ENCODE assay signal across 8 cellular contexts in the genomic region with DNA sequence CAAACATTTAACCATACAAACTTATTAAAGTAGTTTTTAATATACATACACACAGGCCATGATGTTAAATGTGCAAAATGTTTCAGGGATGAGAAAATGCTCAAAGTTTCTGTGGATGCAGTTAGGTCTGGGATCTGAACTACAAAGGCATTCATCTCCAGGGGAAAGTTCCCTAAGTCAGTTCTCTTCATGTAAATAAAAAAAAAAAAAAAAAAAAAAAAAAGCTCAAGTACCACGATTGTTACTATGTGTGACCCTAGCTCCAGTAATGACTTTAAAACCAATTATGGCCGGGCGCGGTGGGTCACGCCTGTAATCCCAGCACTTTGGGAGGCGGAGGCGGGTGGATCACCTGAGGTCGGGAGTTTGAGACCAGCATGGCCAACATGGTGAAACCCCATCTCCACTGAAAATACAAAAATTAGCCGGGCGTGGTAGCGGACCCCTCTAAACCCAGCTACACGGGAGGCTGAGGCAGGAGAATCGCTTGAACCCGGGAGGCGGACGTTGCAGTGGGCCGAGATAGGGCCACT. TPM values are rescaled to one million over a fixed set of nuclear protein-coding genes. Genes with fewer than 3 reads are reported as not detected.
DNase-seq lines count a peak whose midpoint lies in the region; ATAC-seq, FAIRE-seq and TF ChIP-seq lines count a peak whose summit lies in the region.
"Not testable (repeated sequence)": the region's sequence is repeated elsewhere in the genome, so short reads cannot be mapped to it uniquely, and the experiment has no call there.

No MANE protein-coding gene starts in this region.

- H4K8ac ChIP-seq in H1 (ENCODE audit: extremely low read depth, insufficient read depth, low read length): not testable (repeated sequence)

- not testable (repeated sequence) for TF ChIP-seq RAD21 in H1 (IDR thresholded peaks at IDR 0.05 in 1 of 2, conservative IDR thresholded peaks at IDR 0.05 in 1 of 2; ENCODE audit: low read depth in 2 of 2, low read length in 2 of 2)

- not testable (repeated sequence) for H2BK5ac ChIP-seq in H1 (ENCODE audit: low read depth, low read length)

- not testable (repeated sequence) for H3K4ac ChIP-seq in H1 (replicated peaks; ENCODE audit: insufficient read length, low read depth, low read length)

- H3K9ac ChIP-seq in H1 (replicated peaks in 1 of 4; ENCODE audit: extremely low read depth in 1 of 4, low read depth in 3 of 4, low read length in 3 of 4) (peak overlapping the region in 2 of 4 experiments; percentile 88 to 92; a peak in 2 of 7 replicates), iPS-20b (ENCODE audit: low read depth, low read length) (peak overlapping the region; percentile 81; the same call in 1 of the 2 replicates), neural progenitor cell (peak overlapping the region; percentile 67)

- H3K23me2 ChIP-seq in H1 (ENCODE audit: low read depth, low read length): not testable (repeated sequence)

- H3K56ac ChIP-seq in H1 (replicated peaks; ENCODE audit: insufficient read length, low read depth, low read length): not testable (repeated sequence)

- H3K36me3 Mint-ChIP-seq in CD8-positive, alpha-beta memory T cell: peaks cover 0 to 58% (median 16%) of the 10 kb centered on the region in 3 donors
- H3K36me3 Mint-ChIP-seq in T-helper 17 cell (ENCODE audit: low read depth); neural progenitor cell: not testable (repeated sequence)
- H3K36me3 Mint-ChIP-seq in activated naive CD8-positive, alpha-beta T cell treated with anti-CD3 and anti-CD28 coated beads, Interleukin-2, amount 10 ng/mL, durations not matched to agents 7 days and 5 days: peaks cover 24% of the 10 kb centered on the region

- not testable (repeated sequence) for H4K20me1 ChIP-seq in H1 (replicated peaks in 1 of 2; ENCODE audit: control insufficient read depth in 1 of 2, insufficient read depth in 2 of 2, low read length in 2 of 2)
- peaks cover 15% of the 10 kb centered on the region for H4K20me1 ChIP-seq in neural progenitor cell (ENCODE audit: low read depth)

- H3K4me2 ChIP-seq in H1 (ENCODE audit: insufficient read depth in 1 of 2, low read depth in 2 of 2, low read length in 2 of 2) (peak overlapping the region; percentile 79 to 91), neural progenitor cell (peak overlapping the region; percentile 85)

- intact Hi-C loops in transverse colon (cut with DNase I; ENCODE audit: low total_unique reads): not testable (repeated sequence)

- FAIRE-seq in H1 (lab: Jason Lieb, UNC): not testable (repeated sequence)

- TF ChIP-seq POLR2A in H1 (IDR thresholded peaks at IDR 0.05; ENCODE audit: control extremely low read depth in 1 of 2, low read depth in 2 of 2, low read length in 2 of 2); transverse colon (IDR thresholded peaks at IDR 0.05): not testable (repeated sequence)

- H4K5ac ChIP-seq in H1 (ENCODE audit: insufficient read length, low read depth, low read length): not testable (repeated sequence)

- H3K9me3 ChIP-seq in CD8-positive, alpha-beta memory T cell (ENCODE audit: low read length); T-helper 17 cell (ENCODE audit: control insufficient read depth, low read length, poor library complexity, severe bottlenecking); H1 (ENCODE audit: insufficient read depth in 2 of 2, low read depth in 1 of 2, low read length in 1 of 2); iPS-20b (ENCODE audit: insufficient read depth, low read depth, low read length); neural progenitor cell (ENCODE audit: low read depth); transverse colon: not testable (repeated sequence)

- peak overlapping the region in 6 of 8 donors; percentile 35 to 98 (median 90) for H3K27ac Mint-ChIP-seq in CD8-positive, alpha-beta memory T cell
- H3K27ac Mint-ChIP-seq in T-helper 17 cell: peak overlapping the region; percentile 94
- H3K27ac Mint-ChIP-seq in activated naive CD8-positive, alpha-beta T cell treated with anti-CD3 and anti-CD28 coated beads, Interleukin-2, amount 10 ng/mL, durations not matched to agents 7 days and 5 days: peak overlapping the region; percentile 96
- H3K27ac Mint-ChIP-seq in neural progenitor cell: not testable (repeated sequence)

- H3K27me3 Mint-ChIP-seq in CD8-positive, alpha-beta memory T cell; T-helper 17 cell; activated naive CD8-positive, alpha-beta T cell treated with anti-CD3 and anti-CD28 coated beads, Interleukin-2, amount 10 ng/mL, durations not matched to agents 7 days and 5 days; neural progenitor cell (ENCODE audit: insufficient read depth, low read depth): not testable (repeated sequence)

- TF ChIP-seq CTCF in H1 (IDR thresholded peaks at IDR 0.05; ENCODE audit: control extremely low read depth in 1 of 3, insufficient read depth in 1 of 3, low read depth in 1 of 3, low read length in 3 of 3); neural progenitor cell (IDR thresholded peaks at IDR 0.05); transverse colon (IDR thresholded peaks at IDR 0.05): not testable (repeated sequence)

- not testable (repeated sequence) for H3K27ac ChIP-seq in CD8-positive, alpha-beta memory T cell (ENCODE audit: low read depth, low read length); H1 (ENCODE audit: low read depth, low read length); iPS-20b (ENCODE audit: low read length); neural progenitor cell
- peak overlapping the region in 3 of 4 donors; percentile 95 to 96 (median 95) for H3K27ac ChIP-seq in transverse colon

- not testable (repeated sequence) for H3K18ac ChIP-seq in H1 (ENCODE audit: extremely low read depth, low read length)

- not testable (repeated sequence) for H3F3A ChIP-seq in neural progenitor cell (ENCODE audit: low read depth)

- peaks cover 8 to 72% of the 10 kb centered on the region in 2 experiments for H3K79me2 ChIP-seq in H1 (ENCODE audit: control insufficient read depth in 1 of 2, insufficient read depth in 2 of 2, low read length in 2 of 2)
- peaks cover 91% of the 10 kb centered on the region for H3K79me2 ChIP-seq in neural progenitor cell (ENCODE audit: low read depth)

- not testable (repeated sequence) for H2AFZ ChIP-seq in H1 (ENCODE audit: low read length); neural progenitor cell (replicated peaks)

- H3K4me3 Mint-ChIP-seq in CD8-positive, alpha-beta memory T cell: peak overlapping the region; percentile 85 to 99 (median 96)
- peak overlapping the region; percentile 91 for H3K4me3 Mint-ChIP-seq in T-helper 17 cell
- peak overlapping the region; percentile 93 for H3K4me3 Mint-ChIP-seq in activated naive CD8-positive, alpha-beta T cell treated with anti-CD3 and anti-CD28 coated beads, Interleukin-2, amount 10 ng/mL, durations not matched to agents 7 days and 5 days
- peak overlapping the region; percentile 96 for H3K4me3 Mint-ChIP-seq in neural progenitor cell

- CTCF ChIA-PET in CD8-positive, alpha-beta memory T cell (lab: Charles Lee): interaction anchor here (0.9 to 1.6 kb wide), 2 partner anchors 49 to 79 kb away, joined by 3 to 5 read pairs; no protein-coding TSS in a partner anchor
- CTCF ChIA-PET in H1 (lab: Charles Lee; ENCODE audit: partially characterized antibody): interaction anchor here (1.0 to 2.5 kb wide), 5 partner anchors 11 to 66 kb away, joined by 3 to 17 read pairs (median 7); no protein-coding TSS in a partner anchor

- peaks cover 32% of the 10 kb centered on the region for H3K4me1 ChIP-seq in CD8-positive, alpha-beta memory T cell (ENCODE audit: insufficient read depth, low read length)
- not testable (repeated sequence) for H3K4me1 ChIP-seq in H1 (replicated peaks in 1 of 4; ENCODE audit: control insufficient read depth in 3 of 4, insufficient read depth in 4 of 4, low read length in 3 of 4); iPS-20b (ENCODE audit: insufficient read depth, low read length); neural progenitor cell
- peaks cover 5 to 30% (median 25%) of the 10 kb centered on the region in 4 donors for H3K4me1 ChIP-seq in transverse colon

- not testable (repeated sequence) for H2AK5ac ChIP-seq in H1 (ENCODE audit: low read depth, low read length)

- peaks cover 53 to 72% (median 71%) of the 10 kb centered on the region in 3 donors for H3K4me1 Mint-ChIP-seq in CD8-positive, alpha-beta memory T cell
- H3K4me1 Mint-ChIP-seq in T-helper 17 cell: peaks cover 39% of the 10 kb centered on the region
- peaks cover 46% of the 10 kb centered on the region for H3K4me1 Mint-ChIP-seq in activated naive CD8-positive, alpha-beta T cell treated with anti-CD3 and anti-CD28 coated beads, Interleukin-2, amount 10 ng/mL, durations not matched to agents 7 days and 5 days
- not testable (repeated sequence) for H3K4me1 Mint-ChIP-seq in neural progenitor cell

- in situ Hi-C loops in transverse colon (cut with MboI; ENCODE audit: low pct_ligation_motif_present in 1 of 4, low pct_unique_long_range_greater_than_20kb in 1 of 4, low sequenced_read_pairs in 3 of 4): not testable (repeated sequence)

- H3K36me3 ChIP-seq in CD8-positive, alpha-beta memory T cell (ENCODE audit: insufficient read depth, low read length): peaks cover 14% of the 10 kb centered on the region
- H3K36me3 ChIP-seq in H1 (ENCODE audit: control insufficient read depth in 2 of 4, insufficient read depth in 4 of 4, low read length in 3 of 4) (peaks cover 2 to 49% (median 29%) of the 10 kb centered on the region in 4 experiments; a peak in 6 of 8 replicates), iPS-20b (ENCODE audit: insufficient read depth, low read depth, low read length) (peaks cover 49% of the 10 kb centered on the region), transverse colon (peaks cover 0 to 42% (median 8%) of the 10 kb centered on the region in 4 donors)
- not testable (repeated sequence) for H3K36me3 ChIP-seq in neural progenitor cell

- not testable (repeated sequence) for H3K27me3 ChIP-seq in CD8-positive, alpha-beta memory T cell (ENCODE audit: insufficient read depth, low read length, poor library complexity, severe bottlenecking); H1 (replicated peaks in 1 of 4; ENCODE audit: control insufficient read depth in 3 of 4, extremely low read depth in 1 of 4, insufficient read depth in 3 of 4, low read length in 3 of 4); iPS-20b (ENCODE audit: insufficient read depth, low read length); neural progenitor cell; transverse colon

- not testable (repeated sequence) for H2BK12ac ChIP-seq in H1 (ENCODE audit: low read depth, low read length)

- not testable (repeated sequence) for DNase-seq in CD8-positive, alpha-beta memory T cell; Jurkat, Clone E6-1 (ENCODE audit: low read depth, low spot score); T-helper 17 cell; activated naive CD8-positive, alpha-beta T cell treated with anti-CD3 and anti-CD28 coated beads, Interleukin-2, amount 10 ng/mL, durations not matched to agents 7 days and 5 days; H1 (ENCODE audit: low read depth in 1 of 2, low spot score in 2 of 2); neural progenitor cell (ENCODE audit: low spot score)
- DNase-seq in transverse colon: peak; percentile 29

- not testable (repeated sequence) for H4K91ac ChIP-seq in H1 (replicated peaks; ENCODE audit: insufficient read length, low read length)

- not testable (repeated sequence) for H3K4me3 ChIP-seq in CD8-positive, alpha-beta memory T cell (ENCODE audit: low read length)
- peak overlapping the region; percentile 78 for H3K4me3 ChIP-seq in Jurkat, Clone E6-1 (ENCODE audit: low read length)
- H3K4me3 ChIP-seq in H1 (ENCODE audit: extremely low read depth in 1 of 4, insufficient read depth in 2 of 4, low read depth in 3 of 4, low read length in 4 of 4) (peak overlapping the region; percentile 76 to 97 (median 84); a peak in 7 of 8 replicates), iPS-20b (ENCODE audit: low read length) (peak overlapping the region; percentile 88), neural progenitor cell (peak overlapping the region; percentile 91), transverse colon (peak overlapping the region in 1 of 4 donors; percentile 91)

- 95% methylated on average over 17 of the region's 17 CpGs; no CpG with 5 or more reads in 1 of the 2 experiments for WGBS in H1 (ENCODE audit: extremely low coverage in 1 of 2, insufficient coverage in 1 of 2, insufficient read length in 1 of 2, insufficient replicate concordance in 2 of 2, low coverage in 1 of 2, low lambda C conversion rate in 2 of 2, missing lambda C conversion rate in 1 of 2), 2 experiments
- 43 to 68% methylated on average over 5 to 17 of the region's 17 CpGs for WGBS in transverse colon (ENCODE audit: low coverage in 1 of 2), 2 donors

- not testable (repeated sequence) for H3K79me1 ChIP-seq in H1 (ENCODE audit: low read depth, low read length)

- not testable (repeated sequence) for H3K14ac ChIP-seq in H1 (ENCODE audit: insufficient read length)

- not testable (repeated sequence) for H3K23ac ChIP-seq in H1 (ENCODE audit: insufficient read length)

- not testable (repeated sequence) for H2BK20ac ChIP-seq in H1 (ENCODE audit: low read length)

- ATAC-seq in T-helper 17 cell; activated naive CD8-positive, alpha-beta T cell treated with anti-CD3 and anti-CD28 coated beads, Interleukin-2, amount 10 ng/mL, durations not matched to agents 7 days and 5 days (ENCODE audit: low read depth): not testable (repeated sequence)

- POLR2A ChIA-PET in CD8-positive, alpha-beta memory T cell (lab: Charles Lee): interaction anchor here (0.5 kb wide), 1 partner anchor 131 kb away, joined by 5 read pairs; no protein-coding TSS in a partner anchor
- POLR2A ChIA-PET in activated naive CD8-positive, alpha-beta T cell treated with anti-CD3 and anti-CD28 coated beads, Interleukin-2, amount 10 ng/mL, durations not matched to agents 7 days and 5 days (lab: Charles Lee): not testable (repeated sequence)
- POLR2A ChIA-PET in H1 (lab: Charles Lee; ENCODE audit: partially characterized antibody): interaction anchor here (1.0 to 2.2 kb wide), 5 partner anchors 10 to 35 kb away, joined by 3 to 9 read pairs (median 3); a partner anchor contains a TSS

- not testable (repeated sequence) for H2BK15ac ChIP-seq in H1 (ENCODE audit: low read length)

- not testable (repeated sequence) for H3K9me3 Mint-ChIP-seq in CD8-positive, alpha-beta memory T cell; activated naive CD8-positive, alpha-beta T cell treated with anti-CD3 and anti-CD28 coated beads, Interleukin-2, amount 10 ng/mL, durations not matched to agents 7 days and 5 days; neural progenitor cell

- H2BK120ac ChIP-seq in H1 (replicated peaks; ENCODE audit: low read depth, low read length): not testable (repeated sequence)

- not testable (repeated sequence) for TF ChIP-seq EP300 in H1 (IDR thresholded peaks at IDR 0.05; ENCODE audit: borderline replicate concordance in 1 of 2, low read depth in 2 of 2, low read length in 2 of 2); transverse colon (IDR thresholded peaks at IDR 0.05; ENCODE audit: low read depth)

RNA-seq across cellular contexts. Expression of a gene that starts 1.4 kb away (rescaled TPM):
- 10 to 100 TPM; 45.5 to 46.9 TPM for total RNA-seq in CD8-positive, alpha-beta memory T cell
- 15.9 TPM for polyA plus RNA-seq in CD8-positive, alpha-beta memory T cell
- polyA plus RNA-seq in Jurkat, Clone E6-1 (2012; ENCODE audit: insufficient read depth, insufficient read length): 40.2 TPM
- total RNA-seq in T-helper 17 cell (10 to 100 TPM; 16.4 to 17.7 TPM), neural progenitor cell (ENCODE audit: low replicate concordance) (32.4 and 39.0 TPM in 2 replicates), transverse colon (10 to 100 TPM; 19.1 to 53.5 (median 34.6) TPM)
- 10 to 100 TPM; 25.3 to 26.2 TPM for total RNA-seq in activated naive CD8-positive, alpha-beta T cell treated with anti-CD3 and anti-CD28 coated beads, Interleukin-2, amount 10 ng/mL, durations not matched to agents 7 days and 5 days
- 60.3 and 61.8 TPM in 2 replicates for total RNA-seq in H1 (2021; fragmentation: NEBNext Ultra II Directional; extraction: Animal tissue kit (Norgen Biotek cat#: 25700))
- polyA plus RNA-seq in H1 (2011; rRNA removed): 16.6 and 18.7 TPM in 2 replicates
- 24.3 TPM for polyA plus RNA-seq in H1 (2011; cell fraction: cytosol; rRNA removed)
- 34.1 TPM for polyA plus RNA-seq in H1 (2011; cell fraction: nucleus; rRNA removed)
- polyA plus RNA-seq in H1 (2012, experiment 1 of 2): 26.2 to 37.1 TPM (median 31.3 TPM) in 4 replicates
- polyA plus RNA-seq in H1 (2012, experiment 2 of 2): 7.5 TPM
- polyA plus RNA-seq in H1 (2013, experiment 1 of 2): 24.2 TPM
- 28.4 TPM for polyA plus RNA-seq in H1 (2013, experiment 2 of 2)
- polyA minus RNA-seq in H1 (2011; rRNA and poly(A)+ RNA removed): 19.4 and 25.1 TPM in 2 replicates
- 36.3 TPM for polyA minus RNA-seq in H1 (2011; cell fraction: cytosol; rRNA and poly(A)+ RNA removed)
- polyA minus RNA-seq in H1 (2011; cell fraction: nucleus; rRNA and poly(A)+ RNA removed): 74.1 TPM

RNA-seq across cellular contexts. Expression of a gene that starts 1.5 kb away (rescaled TPM):
- 1 to 10 TPM; 9.8 to 10.0 TPM for total RNA-seq in CD8-positive, alpha-beta memory T cell
- polyA plus RNA-seq in CD8-positive, alpha-beta memory T cell: 27.3 TPM
- 16.3 TPM for polyA plus RNA-seq in Jurkat, Clone E6-1 (2012; ENCODE audit: insufficient read depth, insufficient read length)
- 10 to 100 TPM; 17.6 to 20.9 TPM for total RNA-seq in T-helper 17 cell
- total RNA-seq in activated naive CD8-positive, alpha-beta T cell treated with anti-CD3 and anti-CD28 coated beads, Interleukin-2, amount 10 ng/mL, durations not matched to agents 7 days and 5 days: 10 to 100 TPM; 19.3 to 23.9 TPM
- 6.0 and 6.7 TPM in 2 replicates for total RNA-seq in H1 (2021; fragmentation: NEBNext Ultra II Directional; extraction: Animal tissue kit (Norgen Biotek cat#: 25700))
- polyA plus RNA-seq in H1 (2011; rRNA removed): 4.6 and 7.9 TPM in 2 replicates
- polyA plus RNA-seq in H1 (2011; cell fraction: cytosol; rRNA removed): 7.0 TPM
- 2.3 TPM for polyA plus RNA-seq in H1 (2011; cell fraction: nucleus; rRNA removed)
- polyA plus RNA-seq in H1 (2012, experiment 1 of 2): 6.5 to 10.8 TPM (median 7.0 TPM) in 4 replicates
- polyA plus RNA-seq in H1 (2012, experiment 2 of 2): 0.98 TPM
- 6.1 TPM for polyA plus RNA-seq in H1 (2013, experiment 1 of 2)
- polyA plus RNA-seq in H1 (2013, experiment 2 of 2): 5.7 TPM
- polyA minus RNA-seq in H1 (2011; rRNA and poly(A)+ RNA removed): 7.6 and 10.8 TPM in 2 replicates
- 3.4 TPM for polyA minus RNA-seq in H1 (2011; cell fraction: cytosol; rRNA and poly(A)+ RNA removed)
- polyA minus RNA-seq in H1 (2011; cell fraction: nucleus; rRNA and poly(A)+ RNA removed): 8.0 TPM
- total RNA-seq in neural progenitor cell (ENCODE audit: low replicate concordance): 8.9 and 10.2 TPM in 2 replicates
- total RNA-seq in transverse colon: 10 to 100 TPM in 1 of 4 donors, 1 to 10 TPM in 3; 2.8 to 16.2 (median 6.1) TPM

RNA-seq across cellular contexts. Expression of a gene that starts 33.9 kb away (rescaled TPM):
- total RNA-seq in CD8-positive, alpha-beta memory T cell: 1 to 10 TPM in 1 of 2 experiments, under 1 TPM in 1; 0.55 to 1.1 TPM
- 1.4 TPM for polyA plus RNA-seq in CD8-positive, alpha-beta memory T cell
- 1.6 TPM for polyA plus RNA-seq in Jurkat, Clone E6-1 (2012; ENCODE audit: insufficient read depth, insufficient read length)
- total RNA-seq in T-helper 17 cell (under 1 TPM; 0.77 to 0.81 TPM), neural progenitor cell (ENCODE audit: low replicate concordance) (0.28 and 1.5 TPM in 2 replicates), transverse colon (10 to 100 TPM in 1 of 4 donors, 1 to 10 TPM in 2, not detected in 1; 2.4 to 18.2 (median 8.1) TPM)
- total RNA-seq in activated naive CD8-positive, alpha-beta T cell treated with anti-CD3 and anti-CD28 coated beads, Interleukin-2, amount 10 ng/mL, durations not matched to agents 7 days and 5 days: 1 to 10 TPM in 1 of 2 experiments, under 1 TPM in 1; 0.86 to 1.7 TPM
- 3.8 and 4.2 TPM in 2 replicates for total RNA-seq in H1 (2021; fragmentation: NEBNext Ultra II Directional; extraction: Animal tissue kit (Norgen Biotek cat#: 25700))
- 2.8 and 4.1 TPM in 2 replicates for polyA plus RNA-seq in H1 (2011; rRNA removed)
- 2.7 TPM for polyA plus RNA-seq in H1 (2011; cell fraction: cytosol; rRNA removed)
- 1.8 TPM for polyA plus RNA-seq in H1 (2011; cell fraction: nucleus; rRNA removed)
- 3.6 to 8.5 TPM (median 4.9 TPM) in 4 replicates for polyA plus RNA-seq in H1 (2012, experiment 1 of 2)
- 1.5 TPM for polyA plus RNA-seq in H1 (2012, experiment 2 of 2)
- 7.0 TPM for polyA plus RNA-seq in H1 (2013, experiment 1 of 2)
- polyA plus RNA-seq in H1 (2013, experiment 2 of 2): 6.6 TPM
- 5.2 and 5.4 TPM in 2 replicates for polyA minus RNA-seq in H1 (2011; rRNA and poly(A)+ RNA removed)
- polyA minus RNA-seq in H1 (2011; cell fraction: cytosol; rRNA and poly(A)+ RNA removed): 1.5 TPM
- polyA minus RNA-seq in H1 (2011; cell fraction: nucleus; rRNA and poly(A)+ RNA removed): 6.1 TPM

RNA-seq across cellular contexts. Expression of a gene that starts 38.8 kb away (rescaled TPM):
- 1 to 10 TPM; 2.6 to 3.5 TPM for total RNA-seq in CD8-positive, alpha-beta memory T cell
- polyA plus RNA-seq in CD8-positive, alpha-beta memory T cell: not detected
- polyA plus RNA-seq in Jurkat, Clone E6-1 (2012; ENCODE audit: insufficient read depth, insufficient read length): 2.2 TPM
- 1 to 10 TPM; 2.8 to 3.2 TPM for total RNA-seq in T-helper 17 cell
- 1 to 10 TPM; 3.6 to 6.0 TPM for total RNA-seq in activated naive CD8-positive, alpha-beta T cell treated with anti-CD3 and anti-CD28 coated beads, Interleukin-2, amount 10 ng/mL, durations not matched to agents 7 days and 5 days
- 0.99 and 1.8 TPM in 2 replicates for total RNA-seq in H1 (2021; fragmentation: NEBNext Ultra II Directional; extraction: Animal tissue kit (Norgen Biotek cat#: 25700))
- polyA plus RNA-seq in H1 (2011; rRNA removed): 0.65 and 1.6 TPM in 2 replicates
- polyA plus RNA-seq in H1 (2011; cell fraction: cytosol; rRNA removed): 1.7 TPM
- polyA plus RNA-seq in H1 (2011; cell fraction: nucleus; rRNA removed): 3.9 TPM
- polyA plus RNA-seq in H1 (2012, experiment 1 of 2): 1.7 to 2.0 TPM (median 2.0 TPM) in 4 replicates
- polyA plus RNA-seq in H1 (2012, experiment 2 of 2): 0.25 TPM
- 2.1 TPM for polyA plus RNA-seq in H1 (2013, experiment 1 of 2)
- 1.4 TPM for polyA plus RNA-seq in H1 (2013, experiment 2 of 2)
- 0.95 and 1.2 TPM in 2 replicates for polyA minus RNA-seq in H1 (2011; rRNA and poly(A)+ RNA removed)
- 1.4 TPM for polyA minus RNA-seq in H1 (2011; cell fraction: cytosol; rRNA and poly(A)+ RNA removed)
- 3.4 TPM for polyA minus RNA-seq in H1 (2011; cell fraction: nucleus; rRNA and poly(A)+ RNA removed)
- total RNA-seq in neural progenitor cell (ENCODE audit: low replicate concordance): 0.36 and 0.40 TPM in 2 replicates
- total RNA-seq in transverse colon: 1 to 10 TPM; 2.2 to 6.6 (median 3.6) TPM
